Comparison of ENCODE assay signal across 8 cellular contexts in the genomic region with DNA sequence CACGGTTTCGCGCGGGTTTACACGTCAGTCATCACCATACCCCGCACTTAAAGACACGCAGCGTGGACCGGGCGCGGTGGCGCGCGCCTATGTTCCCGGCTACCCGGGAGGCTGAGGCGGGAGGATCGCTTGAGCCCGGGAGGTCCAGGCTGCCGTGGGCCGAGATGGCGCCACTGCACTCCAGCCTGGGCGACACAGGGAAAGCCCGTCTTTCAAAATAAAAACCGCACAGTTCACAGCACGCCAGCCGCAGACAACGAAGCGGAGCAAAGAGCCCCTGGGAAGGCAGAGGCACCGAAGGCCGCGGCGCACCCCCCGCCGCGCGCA. TPM values are rescaled to one million over a fixed set of nuclear protein-coding genes. Genes with fewer than 3 reads are reported as not detected.
DNase-seq lines count a peak whose midpoint lies in the region; ATAC-seq and TF ChIP-seq lines count a peak whose summit lies in the region.

No MANE protein-coding gene starts in this region.

- H3K9me3 ChIP-seq in ES-I3 (ENCODE audit: control insufficient read depth, insufficient read depth, low read length): no peaks in the 10 kb centered on the region

- peaks cover 7% of the 10 kb centered on the region for H3K36me3 Mint-ChIP-seq in T-cell

- H3K27ac Mint-ChIP-seq in T-cell: peak overlapping the region; percentile 21 to 50

- DNase-seq in T-cell: peak in 3 of 34 experiments; percentile 8 to 14 (median 13)
- DNase-seq in fibroblast of the aortic adventitia (ENCODE audit: low read depth): no peak
- DNase-seq in sciatic nerve (ENCODE audit: low spot score): no peak
- no peak for DNase-seq in GDM1 (lab: John Stamatoyannopoulos, UW)
- DNase-seq in NCI-H2196 treated with DMSO at 0.1 percent for 48 hours (lab: John Stamatoyannopoulos, UW; ENCODE audit: unreplicated experiment): no peak
- no peak for DNase-seq in activated CD8-positive, alpha-beta memory T cell treated with anti-CD3 and anti-CD28 coated beads, Interleukin-2, amount 50 U/mL, for 4 hours

- H3K4me1 ChIP-seq in ES-I3 (ENCODE audit: insufficient read depth, low read length): no peaks in the 10 kb centered on the region

- H3K36me3 ChIP-seq in ES-I3 (ENCODE audit: insufficient read depth, low read length): peaks cover 6% of the 10 kb centered on the region; the same call in 1 of the 2 replicates

- ATAC-seq in HG02610 (IDR thresholded peaks at IDR 0.05; ENCODE audit: unreplicated experiment) (peak; percentile 10), T-cell (replicated peaks in 1 of 4) (peak; percentile 0 to 1 (median 1)), sciatic nerve (peak; percentile 2)

- H3K4me3 ChIP-seq in fibroblast of the aortic adventitia (ENCODE audit: low read depth, low read length): peak overlapping the region; percentile 89

- POLR2A ChIA-PET in T-cell (lab: Charles Lee): interaction anchor here (0.6 to 1.0 kb wide), 6 partner anchors 27 to 372 kb away, joined by 3 to 14 read pairs (median 4); a partner anchor contains a TSS

- H3K9ac ChIP-seq in ES-I3 (ENCODE audit: low read depth, low read length): peak overlapping the region; percentile 99

- no peaks in the 10 kb centered on the region for H3K27me3 Mint-ChIP-seq in T-cell

- peak overlapping the region; percentile 84 to 94 (median 86) for H3K4me3 Mint-ChIP-seq in T-cell

- CTCF ChIA-PET in T-cell (lab: Charles Lee): interaction anchor here in 1 of 2 donors (0.6 to 1.4 kb wide), 6 partner anchors 13 to 1172 kb away, joined by 3 to 15 read pairs (median 3); a partner anchor contains a TSS

- H3K4me1 Mint-ChIP-seq in T-cell: peaks cover 27 to 40% (median 35%) of the 10 kb centered on the region in 3 donors

- no peaks in the 10 kb centered on the region for H3K9me3 Mint-ChIP-seq in T-cell

- intact Hi-C loops in sciatic nerve (cut with DNase I): no loop called here

- no peak for TF ChIP-seq CTCF in fibroblast of the aortic adventitia (IDR thresholded peaks at IDR 0.05; ENCODE audit: insufficient read depth, low read length)

RNA-seq across cellular contexts. Expression of a gene that starts 0.3 kb away (rescaled TPM):
- total RNA-seq in T-cell (10 to 100 TPM; 11.6 to 23.6 (median 18.2) TPM), fibroblast of the aortic adventitia (ENCODE audit: low replicate concordance) (12.8 and 41.8 TPM in 2 replicates), sciatic nerve (15.6 TPM)

RNA-seq across cellular contexts. Expression of a gene that starts 15.6 kb away (rescaled TPM):
- 10 to 100 TPM; 63.0 to 98.0 (median 77.4) TPM for total RNA-seq in T-cell
- 14.6 and 29.2 TPM in 2 replicates for total RNA-seq in fibroblast of the aortic adventitia (ENCODE audit: low replicate concordance)
- total RNA-seq in sciatic nerve: 46.1 TPM

RNA-seq across cellular contexts. Expression of a gene that starts 48.1 kb away (rescaled TPM):
- total RNA-seq in T-cell: 10 to 100 TPM; 48.6 to 58.3 (median 54.0) TPM
- total RNA-seq in fibroblast of the aortic adventitia (ENCODE audit: low replicate concordance): 9.3 and 44.1 TPM in 2 replicates
- total RNA-seq in sciatic nerve: 34.0 TPM

RNA-seq across cellular contexts. Expression of a gene that starts 48.8 kb away (rescaled TPM):
- total RNA-seq in T-cell (100 to 1,000 TPM in 4 of 5 donors, 10 to 100 TPM in 1; 98.4 to 127 (median 108) TPM), fibroblast of the aortic adventitia (ENCODE audit: low replicate concordance) (22.3 and 52.0 TPM in 2 replicates), sciatic nerve (92.6 TPM)

RNA-seq across cellular contexts. Expression of a gene that starts 49.3 kb away (rescaled TPM):
- total RNA-seq in T-cell: 10 to 100 TPM; 27.3 to 34.5 (median 29.7) TPM
- total RNA-seq in fibroblast of the aortic adventitia (ENCODE audit: low replicate concordance): 26.4 and 27.0 TPM in 2 replicates
- total RNA-seq in sciatic nerve: 37.7 TPM
